9 cellular contexts compared by ENCODE assay signal in the genomic region with DNA sequence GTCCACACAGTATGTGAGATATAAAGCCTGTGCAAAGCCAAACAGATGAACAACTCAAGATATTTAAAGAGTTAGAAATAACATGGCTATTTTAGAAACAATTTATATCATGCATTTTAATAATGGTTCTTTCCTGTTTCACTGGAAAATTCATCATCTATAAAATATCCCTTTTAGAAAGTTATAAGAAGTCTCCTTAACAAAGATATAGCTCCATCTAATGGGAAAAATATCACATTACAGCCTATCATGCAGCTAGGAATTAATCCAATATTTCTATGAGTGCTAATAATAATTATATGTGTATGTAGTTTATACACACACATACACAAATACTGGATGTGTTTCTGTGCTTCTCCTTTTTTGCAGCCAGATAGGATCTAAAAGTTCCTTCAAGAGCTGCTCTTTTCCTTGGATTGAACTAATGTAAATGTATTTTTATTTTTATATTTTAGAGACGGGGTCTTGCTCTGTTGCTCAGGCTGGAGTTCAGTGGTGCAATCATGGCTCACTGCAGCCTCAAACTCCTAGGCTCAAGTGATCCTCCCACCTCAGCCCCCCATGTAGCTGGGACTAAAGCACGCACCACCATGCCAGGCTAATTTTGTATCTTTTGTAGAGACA. TPM values are rescaled to one million over a fixed set of nuclear protein-coding genes. Genes with fewer than 3 reads are reported as not detected.
DNase-seq lines count a peak whose midpoint lies in the region; ATAC-seq and TF ChIP-seq lines count a peak whose summit lies in the region.
"Had no signal": no experiment of that assay in that cellular context is flagged by ENCODE, and none has a peak within 500 bp of the region (broad histone marks: within the 10 kb centered on the region; RNA-seq: fewer than 3 reads in every experiment).

No MANE protein-coding gene starts in this region.

- no peaks in the 10 kb centered on the region for H3K27me3 ChIP-seq in heart right ventricle
- H3K27me3 ChIP-seq in OCI-LY1 (ENCODE audit: insufficient read depth, low read length): no peaks in the 10 kb centered on the region

- H3K4me2 ChIP-seq in OCI-LY1 (ENCODE audit: low read length): no peak overlapping the region

- H2AFZ ChIP-seq in OCI-LY1 (ENCODE audit: low read length): no peak overlapping the region

- H3K79me2 ChIP-seq in OCI-LY1 (ENCODE audit: insufficient read depth, low read length): no peaks in the 10 kb centered on the region

- H3K27me3 Mint-ChIP-seq in type B pancreatic cell: peaks cover 4% of the 10 kb centered on the region
- H3K27me3 Mint-ChIP-seq in activated T-helper 17 cell treated with anti-CD3 and anti-CD28 coated beads, Interleukin-2, amount 50 U/mL, for 72 hours: peaks cover 17% of the 10 kb centered on the region
- H3K27me3 Mint-ChIP-seq in activated T-cell treated with anti-CD3 and anti-CD28 coated beads, Interleukin-2, amount 50 U/mL, for 72 hours (ENCODE audit: low read depth): peaks cover 30% of the 10 kb centered on the region

- H3K9me3 ChIP-seq in heart right ventricle (peaks cover 0 to 8% (median 0%) of the 10 kb centered on the region in 11 donors), OCI-LY1 (ENCODE audit: low read length) (no peaks in the 10 kb centered on the region)

- H3K9me2 ChIP-seq in OCI-LY1 (ENCODE audit: low read depth, low read length): no peaks in the 10 kb centered on the region

- TF ChIP-seq CTCF in heart right ventricle (IDR thresholded peaks at IDR 0.05): peak in 7 of 9 donors; percentile 28 to 59 (median 46)
- TF ChIP-seq CTCF in OCI-LY1 (IDR thresholded peaks at IDR 0.05; ENCODE audit: low read length): peak; percentile 66
- peak; percentile 22 for TF ChIP-seq CTCF in epithelial cell of esophagus (IDR thresholded peaks at IDR 0.05; ENCODE audit: insufficient read depth, low read depth, low read length, missing control alignments)
- peak; percentile 64 for TF ChIP-seq CTCF in type B pancreatic cell (conservative IDR thresholded peaks at IDR 0.05)

- H3K36me3 ChIP-seq in heart right ventricle: no peaks in the 10 kb centered on the region
- no peaks in the 10 kb centered on the region for H3K36me3 ChIP-seq in OCI-LY1 (ENCODE audit: insufficient read depth, low read length)

- H3K9me3 Mint-ChIP-seq in type B pancreatic cell: no peaks in the 10 kb centered on the region
- H3K9me3 Mint-ChIP-seq in activated T-helper 17 cell treated with anti-CD3 and anti-CD28 coated beads, Interleukin-2, amount 50 U/mL, for 72 hours: no peaks in the 10 kb centered on the region
- peaks cover 0 to 3% of the 10 kb centered on the region in 2 donors for H3K9me3 Mint-ChIP-seq in activated T-cell treated with anti-CD3 and anti-CD28 coated beads, Interleukin-2, amount 50 U/mL, for 72 hours

- H3K4me3 Mint-ChIP-seq in type B pancreatic cell: no peak overlapping the region
- H3K4me3 Mint-ChIP-seq in activated T-helper 17 cell treated with anti-CD3 and anti-CD28 coated beads, Interleukin-2, amount 50 U/mL, for 72 hours: no peak overlapping the region
- H3K4me3 Mint-ChIP-seq in activated T-cell treated with anti-CD3 and anti-CD28 coated beads, Interleukin-2, amount 50 U/mL, for 72 hours: no peak overlapping the region
- H3K4me3 Mint-ChIP-seq: naive B cell had no signal

- no peaks in the 10 kb centered on the region for H3F3A ChIP-seq in OCI-LY1 (ENCODE audit: insufficient read depth, low read length)

- no peaks in the 10 kb centered on the region for H4K20me1 ChIP-seq in OCI-LY1 (ENCODE audit: insufficient read depth, low read length)

- ATAC-seq in heart right ventricle: no peak
- no peak for ATAC-seq in Right ventricle myocardium superior (ENCODE audit: poor library complexity)
- no peak for ATAC-seq in activated T-helper 17 cell treated with anti-CD3 and anti-CD28 coated beads, Interleukin-2, amount 50 U/mL, for 72 hours (replicated peaks)
- ATAC-seq in activated T-cell treated with anti-CD3 and anti-CD28 coated beads, Interleukin-2, amount 50 U/mL, for 72 hours (replicated peaks in 1 of 2): no peak
- no peak for ATAC-seq in HG02884 (IDR thresholded peaks at IDR 0.05; ENCODE audit: unreplicated experiment)

- WGBS in heart right ventricle, 2 donors: 91 to 97% methylated on average over 2 of the region's 2 CpGs

- no peaks in the 10 kb centered on the region for H3K4me1 Mint-ChIP-seq in type B pancreatic cell (ENCODE audit: unreplicated experiment)
- H3K4me1 Mint-ChIP-seq in activated T-helper 17 cell treated with anti-CD3 and anti-CD28 coated beads, Interleukin-2, amount 50 U/mL, for 72 hours: no peaks in the 10 kb centered on the region
- no peaks in the 10 kb centered on the region for H3K4me1 Mint-ChIP-seq in activated T-cell treated with anti-CD3 and anti-CD28 coated beads, Interleukin-2, amount 50 U/mL, for 72 hours (ENCODE audit: low read depth)
- H3K4me1 Mint-ChIP-seq: naive B cell had no signal

- DNase-seq in heart right ventricle (no peak), Right ventricle myocardium superior (no peak), epithelial cell of esophagus (ENCODE audit: low read depth) (peak; percentile 34), type B pancreatic cell (ENCODE audit: extremely low spot score, unreplicated experiment) (no peak)
- no peak for DNase-seq in activated T-cell treated with anti-CD3 and anti-CD28 coated beads, Interleukin-2, amount 50 U/mL, for 72 hours
- DNase-seq: naive B cell had no signal

- no peak overlapping the region for H3K27ac Mint-ChIP-seq in type B pancreatic cell
- H3K27ac Mint-ChIP-seq in activated T-helper 17 cell treated with anti-CD3 and anti-CD28 coated beads, Interleukin-2, amount 50 U/mL, for 72 hours: no peak overlapping the region
- no peak overlapping the region for H3K27ac Mint-ChIP-seq in activated T-cell treated with anti-CD3 and anti-CD28 coated beads, Interleukin-2, amount 50 U/mL, for 72 hours
- H3K27ac Mint-ChIP-seq: naive B cell had no signal

- no peaks in the 10 kb centered on the region for H3K36me3 Mint-ChIP-seq in type B pancreatic cell
- H3K36me3 Mint-ChIP-seq in activated T-helper 17 cell treated with anti-CD3 and anti-CD28 coated beads, Interleukin-2, amount 50 U/mL, for 72 hours (ENCODE audit: low read depth): no peaks in the 10 kb centered on the region
- H3K36me3 Mint-ChIP-seq in activated T-cell treated with anti-CD3 and anti-CD28 coated beads, Interleukin-2, amount 50 U/mL, for 72 hours (ENCODE audit: insufficient read depth in 2 of 2): no peaks in the 10 kb centered on the region

- intact Hi-C loops in heart right ventricle (cut with DNase I): no loop called here
- intact Hi-C loops in Right ventricle myocardium superior (cut with DNase I): no loop called here

- no peak overlapping the region for H3K9ac ChIP-seq in OCI-LY1 (ENCODE audit: low read length)

- no peak overlapping the region for H3K4me3 ChIP-seq in heart right ventricle
- H3K4me3 ChIP-seq in OCI-LY1 (ENCODE audit: low read depth, low read length, poor library complexity, severe bottlenecking): no peak overlapping the region
- H3K4me3 ChIP-seq in epithelial cell of esophagus (ENCODE audit: low read length): no peak overlapping the region

- H3K4me1 ChIP-seq in heart right ventricle: no peaks in the 10 kb centered on the region
- no peaks in the 10 kb centered on the region for H3K4me1 ChIP-seq in OCI-LY1 (ENCODE audit: insufficient read depth, low read length, severe bottlenecking)

- H3K27ac ChIP-seq in heart right ventricle: no peak overlapping the region
- H3K27ac ChIP-seq in OCI-LY1 (ENCODE audit: low read depth, low read length, poor library complexity, severe bottlenecking): no peak overlapping the region

RNA-seq across cellular contexts. Expression of a gene that starts 21.6 kb away (rescaled TPM):
- total RNA-seq in heart right ventricle (10 to 100 TPM in 7 of 10 donors, 1 to 10 TPM in 3; 8.9 to 32.3 (median 11.8) TPM), Right ventricle myocardium superior (8.0 TPM), type B pancreatic cell (ENCODE audit: low replicate concordance) (55.2 and 78.3 TPM in 2 replicates)
- 10 to 100 TPM; 82.5 to 96.2 TPM for polyA plus RNA-seq in heart right ventricle
- total RNA-seq in activated T-helper 17 cell treated with anti-CD3 and anti-CD28 coated beads, Interleukin-2, amount 50 U/mL, for 72 hours: 100 to 1,000 TPM; 105 to 173 TPM
- 100 to 1,000 TPM; 218 to 246 TPM for total RNA-seq in activated T-cell treated with anti-CD3 and anti-CD28 coated beads, Interleukin-2, amount 50 U/mL, for 72 hours
